9 cellular contexts compared by ENCODE assay signal in the genomic region with DNA sequence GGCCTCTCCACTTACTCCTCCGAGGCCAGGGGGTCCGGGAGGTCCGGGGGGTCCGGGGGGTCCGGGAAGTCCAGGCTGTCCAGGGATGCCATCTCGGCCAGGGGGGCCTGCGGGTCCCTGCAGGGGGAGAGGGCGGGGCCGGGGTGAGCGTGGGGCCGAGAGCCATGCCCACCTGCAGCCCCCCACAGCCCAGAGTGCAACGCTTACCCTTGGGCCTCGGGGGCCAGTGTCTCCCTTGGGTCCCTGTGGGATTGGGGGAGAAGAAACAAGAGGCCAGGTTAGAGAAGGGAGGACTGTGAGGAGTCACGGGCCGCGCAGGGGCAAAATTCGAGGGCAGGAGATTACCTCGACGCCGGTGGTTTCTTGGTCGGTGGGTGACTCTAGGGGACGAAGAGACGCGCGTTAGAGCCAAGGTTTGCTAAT. TPM values are rescaled to one million over a fixed set of nuclear protein-coding genes. Genes with fewer than 3 reads are reported as not detected.
DNase-seq lines count a peak whose midpoint lies in the region; ATAC-seq and TF ChIP-seq lines count a peak whose summit lies in the region.
"Had no signal": no experiment of that assay in that cellular context is flagged by ENCODE, and none has a peak within 500 bp of the region (broad histone marks: within the 10 kb centered on the region; RNA-seq: fewer than 3 reads in every experiment).

No MANE protein-coding gene starts in this region.

- H3K4me3 ChIP-seq in H7 (ENCODE audit: insufficient read depth, low read depth, low read length) (peak overlapping the region; percentile 57), astrocyte of the cerebellum (ENCODE audit: low read depth, low read length) (peak overlapping the region; percentile 100), iPS-11a (ENCODE audit: low read depth, low read length) (peak overlapping the region; percentile 10), spleen (peak overlapping the region in 6 of 8 donors; percentile 38 to 73 (median 48))

- H3K27ac ChIP-seq in spleen: peak overlapping the region in 4 of 8 donors; percentile 26 to 84 (median 76)

- in situ Hi-C loops in astrocyte of the cerebellum (cut with HindIII; ENCODE audit: low sequenced_read_pairs): no loop called here
- in situ Hi-C loops in GM13977 (cut with MboI; ENCODE audit: low pct_unique_long_range_greater_than_20kb, low sequenced_read_pairs, unreplicated experiment): no loop called here

- 62 to 72% (median 65%) methylated on average over 24 to 25 of the region's 25 CpGs for WGBS in spleen, 5 donors

- no peak for ATAC-seq in HG02981 (IDR thresholded peaks at IDR 0.05; ENCODE audit: unreplicated experiment)

- TF ChIP-seq POLR2A in spleen (IDR thresholded peaks at IDR 0.05): no peak

- no peaks in the 10 kb centered on the region for H3K9me3 ChIP-seq in spleen

- DNase-seq in H7: no peak
- no peak for DNase-seq in astrocyte of the cerebellum (ENCODE audit: low read depth)
- DNase-seq in spleen: peak; percentile 76
- DNase-seq in GM13977 (ENCODE audit: low spot score): no peak
- DNase-seq in NCI-H774 (lab: John Stamatoyannopoulos, UW): no peak
- no peak for DNase-seq in stimulated activated CD8-positive, alpha-beta memory T cell treated with anti-CD3 and anti-CD28 coated beads, Interleukin-4, amount 100 ng/mL, for 48 hours

- H3K27me3 ChIP-seq in H7 (ENCODE audit: control insufficient read depth, insufficient read depth, low read length) (peaks cover 22% of the 10 kb centered on the region), spleen (replicated peaks in 1 of 7) (peaks cover 0 to 69% (median 32%) of the 10 kb centered on the region in 7 donors)

- TF ChIP-seq CTCF in astrocyte of the cerebellum (IDR thresholded peaks at IDR 0.05; ENCODE audit: low read depth, low read length, missing control alignments) (no peak), spleen (IDR thresholded peaks at IDR 0.05 in 8 of 11, conservative IDR thresholded peaks at IDR 0.05 in 3 of 11) (no peak), GM13977 (IDR thresholded peaks at IDR 0.05; ENCODE audit: extremely low read depth, insufficient read depth, missing control alignments) (no peak)

- H3K4me1 ChIP-seq in spleen: peaks cover 0 to 49% (median 30%) of the 10 kb centered on the region in 6 donors

- intact Hi-C loops in spleen (cut with DNase I; ENCODE audit: low total_unique reads): no loop called here

- H3K36me3 ChIP-seq in H7 (replicated peaks; ENCODE audit: control insufficient read depth, insufficient read depth, low read length) (peaks cover 22% of the 10 kb centered on the region), spleen (peaks cover 0 to 40% (median 0%) of the 10 kb centered on the region in 6 donors)

RNA-seq across cellular contexts. Expression of a gene that starts 2.2 kb away (rescaled TPM):
- 8.2 and 9.4 TPM in 2 replicates for total RNA-seq in H7 (2014; rRNA removed; shearing (Covaris generic))
- total RNA-seq in spleen: 100 to 1,000 TPM in 2 of 7 donors, 10 to 100 TPM in 4, 1 to 10 TPM in 1; 7.4 to 458 (median 65.4) TPM
- polyA plus RNA-seq in spleen: 10 to 100 TPM in 2 of 3 donors, 1 to 10 TPM in 1; 7.1 to 24.0 (median 11.3) TPM

RNA-seq across cellular contexts. Expression of a gene that starts 33.4 kb away (rescaled TPM):
- total RNA-seq in H7 (2014; rRNA removed; shearing (Covaris generic)): 0.52 and 1.1 TPM in 2 replicates
- 1 to 10 TPM in 6 of 7 donors, not detected in 1; 1.2 to 4.7 (median 2.7) TPM for total RNA-seq in spleen
- polyA plus RNA-seq in spleen: 1 to 10 TPM; 3.7 to 5.9 (median 5.7) TPM
- total RNA-seq: endothelial cell of umbilical vein had no signal
- polyA plus RNA-seq: endothelial cell of umbilical vein had no signal

RNA-seq across cellular contexts. Expression of a gene that starts 48.7 kb away (rescaled TPM):
- total RNA-seq in H7 (2014; rRNA removed; shearing (Covaris generic)): 15.0 and 21.1 TPM in 2 replicates
- 100 to 1,000 TPM in 4 of 7 donors, 10 to 100 TPM in 3; 54.1 to 136 (median 112) TPM for total RNA-seq in spleen
- 100 to 1,000 TPM in 1 of 3 donors, 10 to 100 TPM in 2; 30.0 to 105 (median 40.9) TPM for polyA plus RNA-seq in spleen

Comparison
In these comparisons a context has a peak if more than half of its experiments do, and no peak if none do; other contexts are left out.
1. H3K4me3 ChIP-seq: peak in every context shown above with its lines; median percentile 100 in astrocyte of the cerebellum; 57 in H7; 48 in spleen; 10 in iPS-11a.